In genomic region chr7:91511861-91512260, GRCh38 we compare ENCODE assay signal across 1 cellular context.
A peak's percentile ranks its signal among the peaks of the same experiment; 100 is the strongest.
TF ChIP-seq lines count a peak whose summit lies in the region.
"Not testable (repeated sequence)": the region's sequence is repeated elsewhere in the genome, so short reads cannot be mapped to it uniquely, and the experiment has no call there.

No MANE protein-coding gene starts in this region.

- H3K9me3 ChIP-seq in HEK293 (ENCODE audit: control insufficient read depth, insufficient read depth, low read depth, low read length) = not testable (repeated sequence)

- H3K27ac ChIP-seq in HEK293 (ENCODE audit: extremely low read depth, low read depth, low read length) = not testable (repeated sequence)

- not testable (repeated sequence) for H3K4me1 ChIP-seq in HEK293 (ENCODE audit: control insufficient read depth, insufficient read depth, low read length)

- not testable (repeated sequence) for H3K4me3 ChIP-seq in HEK293 (ENCODE audit: low read depth, low read length)

- H3K36me3 ChIP-seq in HEK293 (ENCODE audit: control insufficient read depth in 2 of 2, insufficient read depth in 1 of 2, low read length in 2 of 2) = not testable (repeated sequence)

- POLR2A ChIA-PET in HEK293 (lab: Yijun Ruan, JAX) = not testable (repeated sequence)

- CTCF ChIA-PET in HEK293 (lab: Yijun Ruan, JAX) = not testable (repeated sequence)

- not testable (repeated sequence) for TF ChIP-seq CTCF in HEK293 (tag by site-specific recombination; IDR thresholded peaks at IDR 0.05)

TF ChIP-seq in HEK293, 187 proteins besides CTCF, POLR2A, EP300 and RAD21:
- 0 out of 2 replicates have a peak, but pooled peaks have one; percentile 25 for TF ChIP-seq SCRT2 (tag by site-specific recombination; IDR thresholded peaks at IDR 0.05)
